8 cellular contexts compared by ENCODE assay signal in the genomic region with DNA sequence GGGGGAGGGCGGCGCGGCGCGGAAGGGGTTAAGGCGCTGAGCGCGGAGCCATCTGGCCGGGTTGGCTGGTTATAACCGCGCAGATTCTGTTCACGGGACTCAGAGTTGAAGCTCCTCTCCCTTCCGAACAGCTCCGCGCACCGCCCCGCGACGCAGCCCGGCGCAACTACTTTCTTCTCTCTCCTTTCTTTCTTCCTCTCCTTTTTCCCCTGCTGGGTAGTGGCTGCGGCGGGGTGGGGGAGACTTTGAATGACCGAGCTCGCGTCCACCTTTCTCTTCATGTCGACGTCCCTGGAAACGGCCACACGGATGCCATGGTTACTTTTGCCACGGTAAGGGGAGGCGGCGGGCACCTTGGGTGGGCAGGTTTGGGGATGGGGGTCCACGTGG. TPM values are rescaled to one million over a fixed set of nuclear protein-coding genes. Genes with fewer than 3 reads are reported as not detected.
DNase-seq lines count a peak whose midpoint lies in the region; ATAC-seq and TF ChIP-seq lines count a peak whose summit lies in the region.

A gene (plus strand): TSS at position 98 of the 390 bp plus-strand sequence. CDS start 217 bp downstream, at position 315.

- peaks cover 14% of the 10 kb centered on the region for H3K4me1 Mint-ChIP-seq in activated CD4-positive, alpha-beta T cell treated with anti-CD3 and anti-CD28 coated beads, Interleukin-2, amount 10 ng/mL, durations not matched to agents 7 days and 5 days
- H3K4me1 Mint-ChIP-seq in activated CD8-positive, alpha-beta T cell treated with anti-CD3 and anti-CD28 coated beads for 36 hours (ENCODE audit: low read depth), result peaks cover 14% of the 10 kb centered on the region

- no peak for DNase-seq in activated CD4-positive, alpha-beta T cell treated with anti-CD3 and anti-CD28 coated beads, Interleukin-2, amount 10 ng/mL, durations not matched to agents 7 days and 5 days
- no peak for DNase-seq in activated CD4-positive, alpha-beta T cell treated with anti-CD3 and anti-CD28 coated beads, Interleukin-2, amount 50 U/mL, for 48 hours
- DNase-seq in activated CD8-positive, alpha-beta T cell treated with anti-CD3 and anti-CD28 coated beads for 36 hours, result no peak
- DNase-seq in spleen, result no peak
- no peak for DNase-seq in kidney tubule cell (ENCODE audit: low spot score)
- no peak for DNase-seq in stimulated activated CD8-positive, alpha-beta memory T cell treated with anti-CD3 and anti-CD28 coated beads, Interleukin-4, amount 100 ng/mL, for 48 hours

- no peaks in the 10 kb centered on the region for H3K36me3 ChIP-seq in spleen

- peaks cover 4% of the 10 kb centered on the region for H3K36me3 Mint-ChIP-seq in activated CD4-positive, alpha-beta T cell treated with anti-CD3 and anti-CD28 coated beads, Interleukin-2, amount 10 ng/mL, durations not matched to agents 7 days and 5 days (ENCODE audit: low read depth)
- H3K36me3 Mint-ChIP-seq in activated CD8-positive, alpha-beta T cell treated with anti-CD3 and anti-CD28 coated beads for 36 hours (ENCODE audit: low read depth), result no peaks in the 10 kb centered on the region

- H3K27ac ChIP-seq in spleen, result peak within 1 kb of the TSS in 6 of 8 donors; percentile 28 to 63 (median 46)

- intact Hi-C loops in activated CD8-positive, alpha-beta T cell treated with anti-CD3 and anti-CD28 coated beads for 36 hours (cut with micrococcal nuclease), result no loop called here
- intact Hi-C loops in spleen (cut with DNase I; ENCODE audit: low total_unique reads), result no loop called here

- CTCF ChIA-PET in activated CD4-positive, alpha-beta T cell treated with anti-CD3 and anti-CD28 coated beads, Interleukin-2, amount 10 ng/mL, durations not matched to agents 7 days and 5 days (lab: Charles Lee), result no interaction called here
- CTCF ChIA-PET in activated CD8-positive, alpha-beta T cell treated with anti-CD3 and anti-CD28 coated beads for 36 hours (lab: Charles Lee), result no interaction called here

- no peak for ATAC-seq in activated CD8-positive, alpha-beta T cell treated with anti-CD3 and anti-CD28 coated beads for 36 hours
- ATAC-seq in HG02678 (IDR thresholded peaks at IDR 0.05; ENCODE audit: unreplicated experiment), result no peak

- POLR2A ChIA-PET in activated CD4-positive, alpha-beta T cell treated with anti-CD3 and anti-CD28 coated beads, Interleukin-2, amount 10 ng/mL, durations not matched to agents 7 days and 5 days (lab: Charles Lee), result no interaction called here
- POLR2A ChIA-PET in activated CD8-positive, alpha-beta T cell treated with anti-CD3 and anti-CD28 coated beads for 36 hours (lab: Charles Lee), result no interaction called here

- WGBS in spleen, 5 donors, result 0 to 3% (median 2%) methylated on average over 24 to 34 of the region's 34 CpGs

- H3K4me3 ChIP-seq in iPS-11a (ENCODE audit: low read depth, low read length) (peak within 1 kb of the TSS; percentile 44), spleen (peak within 1 kb of the TSS; percentile 21 to 63 (median 32))

- peaks cover 58% of the 10 kb centered on the region for H3K27me3 Mint-ChIP-seq in activated CD4-positive, alpha-beta T cell treated with anti-CD3 and anti-CD28 coated beads, Interleukin-2, amount 10 ng/mL, durations not matched to agents 7 days and 5 days
- peaks cover 46% of the 10 kb centered on the region for H3K27me3 Mint-ChIP-seq in activated CD8-positive, alpha-beta T cell treated with anti-CD3 and anti-CD28 coated beads for 36 hours

- no peaks in the 10 kb centered on the region for H3K9me3 Mint-ChIP-seq in activated CD4-positive, alpha-beta T cell treated with anti-CD3 and anti-CD28 coated beads, Interleukin-2, amount 10 ng/mL, durations not matched to agents 7 days and 5 days
- H3K9me3 Mint-ChIP-seq in activated CD8-positive, alpha-beta T cell treated with anti-CD3 and anti-CD28 coated beads for 36 hours, result no peaks in the 10 kb centered on the region

- peak within 1 kb of the TSS; percentile 37 for H3K4me3 Mint-ChIP-seq in activated CD4-positive, alpha-beta T cell treated with anti-CD3 and anti-CD28 coated beads, Interleukin-2, amount 10 ng/mL, durations not matched to agents 7 days and 5 days
- peak within 1 kb of the TSS; percentile 21 for H3K4me3 Mint-ChIP-seq in activated CD8-positive, alpha-beta T cell treated with anti-CD3 and anti-CD28 coated beads for 36 hours

- H3K4me1 ChIP-seq in spleen, result peaks cover 7 to 42% (median 26%) of the 10 kb centered on the region in 6 donors

- TF ChIP-seq CTCF in activated CD8-positive, alpha-beta T cell treated with anti-CD3 and anti-CD28 coated beads for 36 hours (IDR thresholded peaks at IDR 0.05), result no peak
- TF ChIP-seq CTCF in spleen (IDR thresholded peaks at IDR 0.05 in 8 of 11, conservative IDR thresholded peaks at IDR 0.05 in 3 of 11), result no peak

- H3K27ac Mint-ChIP-seq in activated CD4-positive, alpha-beta T cell treated with anti-CD3 and anti-CD28 coated beads, Interleukin-2, amount 10 ng/mL, durations not matched to agents 7 days and 5 days, result no peak within 1 kb of the TSS
- H3K27ac Mint-ChIP-seq in activated CD8-positive, alpha-beta T cell treated with anti-CD3 and anti-CD28 coated beads for 36 hours, result no peak within 1 kb of the TSS

- TF ChIP-seq POLR2A in spleen (IDR thresholded peaks at IDR 0.05), result no peak

- peaks cover 0 to 97% (median 45%) of the 10 kb centered on the region in 7 donors for H3K27me3 ChIP-seq in spleen (replicated peaks in 1 of 7)

- no peaks in the 10 kb centered on the region for H3K9me3 ChIP-seq in spleen

RNA-seq across cellular contexts. Expression of the gene that starts here (rescaled TPM):
- total RNA-seq in activated CD4-positive, alpha-beta T cell treated with anti-CD3 and anti-CD28 coated beads, Interleukin-2, amount 10 ng/mL, durations not matched to agents 7 days and 5 days, result not detected
- total RNA-seq in activated CD8-positive, alpha-beta T cell treated with anti-CD3 and anti-CD28 coated beads for 36 hours, result not detected
- 1 to 10 TPM in 5 of 7 donors, under 1 TPM in 1, not detected in 1; 0.72 to 5.8 (median 4.2) TPM for total RNA-seq in spleen
- 1 to 10 TPM in 2 of 3 donors, under 1 TPM in 1; 0.80 to 2.4 (median 2.2) TPM for polyA plus RNA-seq in spleen
